Comparison of ENCODE assay signal across 2 cellular contexts in the genomic region with DNA sequence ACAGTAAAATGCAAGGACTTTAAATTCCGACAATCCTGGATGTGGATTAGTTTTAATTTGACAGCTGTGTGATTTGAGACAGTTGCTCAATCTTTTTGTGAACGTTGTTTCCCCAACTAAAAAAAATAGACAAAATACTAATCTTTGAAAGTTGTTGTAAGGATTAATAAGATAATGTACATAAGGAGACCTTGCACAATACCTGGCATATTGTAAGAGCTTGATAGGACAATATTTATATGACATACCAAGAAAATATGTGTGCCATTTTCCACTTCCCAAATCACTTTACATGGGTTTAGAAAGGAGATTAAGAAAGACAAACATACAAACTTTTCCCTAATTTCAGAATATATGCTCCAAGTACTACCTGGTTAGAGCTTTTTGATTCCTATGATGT.
TF ChIP-seq lines count a peak whose summit lies in the region.

No MANE protein-coding gene starts in this region.

TF ChIP-seq in IMR-90, 13 proteins besides CTCF, POLR2A, EP300 and RAD21:
- TF ChIP-seq CEBPB (IDR thresholded peaks at IDR 0.05; ENCODE audit: low read depth, low read length) (peak; percentile 78), RCOR1 (IDR thresholded peaks at IDR 0.05; ENCODE audit: insufficient replicate concordance, low read length) (no peak), FOS (IDR thresholded peaks at IDR 0.05; ENCODE audit: low read depth, low read length) (no peak), MAZ (IDR thresholded peaks at IDR 0.05; ENCODE audit: borderline replicate concordance, low read depth, low read length) (no peak)

TF ChIP-seq in K562, 482 proteins besides CTCF, POLR2A, EP300 and RAD21:
- TF ChIP-seq CEBPG (CRISPR knock-in tag; IDR thresholded peaks at IDR 0.05) (no peak), CEBPG (tag; conservative IDR thresholded peaks at IDR 0.05 in 1 of 2, IDR thresholded peaks at IDR 0.05 in 1 of 2) (0 out of 4 replicates have a peak, but pooled peaks of 1 of the 2 experiments have one; percentile 17), CEBPB (tag; IDR thresholded peaks at IDR 0.05) (peak; percentile 46; the same call in 1 of the 2 replicates), ZBTB43 (CRISPR knock-in tag; IDR thresholded peaks at IDR 0.05) (no peak)
